Comparison of ENCODE assay signal across 1 cellular context in the genomic region with DNA sequence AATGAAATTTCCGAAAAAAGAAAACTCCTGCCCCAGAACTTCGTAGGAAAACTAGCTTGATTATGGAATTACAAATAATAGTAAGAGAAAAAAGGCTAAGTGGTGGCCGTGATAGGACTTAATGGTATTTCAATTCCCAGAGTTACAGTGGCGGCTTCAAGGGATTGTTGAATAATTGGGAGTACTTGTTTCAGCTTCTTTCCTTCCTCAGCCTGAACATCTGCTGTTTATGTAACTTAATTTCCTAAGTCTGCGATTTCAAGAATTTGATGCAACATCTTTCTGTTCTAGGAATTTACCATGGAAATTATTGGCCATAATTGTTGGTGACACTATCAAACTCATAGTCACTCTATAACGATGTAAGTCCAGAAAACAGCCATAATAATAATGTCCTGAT.
TF ChIP-seq lines count a peak whose summit lies in the region.

No MANE protein-coding gene starts in this region.

TF ChIP-seq in HepG2, 621 proteins besides CTCF, POLR2A, EP300 and RAD21 (continued from another document):
- no peak for TF ChIP-seq SNAPC4 (CRISPR knock-in tag; IDR thresholded peaks at IDR 0.05)
- TF ChIP-seq GABPA (IDR thresholded peaks at IDR 0.05; ENCODE audit: low read depth, low read length) = no peak
- TF ChIP-seq GABPA (CRISPR knock-in tag; IDR thresholded peaks at IDR 0.05; ENCODE audit: low read depth) = 0 out of 2 replicates have a peak, but pooled peaks have one; percentile 4
- no peak for TF ChIP-seq HOXA5 (CRISPR knock-in tag; IDR thresholded peaks at IDR 0.05)
- TF ChIP-seq FOXJ3 (CRISPR knock-in tag; IDR thresholded peaks at IDR 0.05; ENCODE audit: borderline replicate concordance) = 0 out of 2 replicates have a peak, but pooled peaks have one; percentile 1
- peak; percentile 97 for TF ChIP-seq ZNF12 (CRISPR knock-in tag; IDR thresholded peaks at IDR 0.05)
- TF ChIP-seq MATR3 (CRISPR knock-in tag; IDR thresholded peaks at IDR 0.05) = no peak
- no peak for TF ChIP-seq ZNF616 (CRISPR knock-in tag; IDR thresholded peaks at IDR 0.05; ENCODE audit: low read depth)
- no peak for TF ChIP-seq PRDM4 (CRISPR knock-in tag; IDR thresholded peaks at IDR 0.05; ENCODE audit: borderline replicate concordance)
- TF ChIP-seq ARID2 (CRISPR knock-in tag; IDR thresholded peaks at IDR 0.05; ENCODE audit: borderline replicate concordance) = no peak
- TF ChIP-seq ASH2L (IDR thresholded peaks at IDR 0.05; ENCODE audit: insufficient read length, low read depth, low read length) = no peak
- TF ChIP-seq, protein P1, sequence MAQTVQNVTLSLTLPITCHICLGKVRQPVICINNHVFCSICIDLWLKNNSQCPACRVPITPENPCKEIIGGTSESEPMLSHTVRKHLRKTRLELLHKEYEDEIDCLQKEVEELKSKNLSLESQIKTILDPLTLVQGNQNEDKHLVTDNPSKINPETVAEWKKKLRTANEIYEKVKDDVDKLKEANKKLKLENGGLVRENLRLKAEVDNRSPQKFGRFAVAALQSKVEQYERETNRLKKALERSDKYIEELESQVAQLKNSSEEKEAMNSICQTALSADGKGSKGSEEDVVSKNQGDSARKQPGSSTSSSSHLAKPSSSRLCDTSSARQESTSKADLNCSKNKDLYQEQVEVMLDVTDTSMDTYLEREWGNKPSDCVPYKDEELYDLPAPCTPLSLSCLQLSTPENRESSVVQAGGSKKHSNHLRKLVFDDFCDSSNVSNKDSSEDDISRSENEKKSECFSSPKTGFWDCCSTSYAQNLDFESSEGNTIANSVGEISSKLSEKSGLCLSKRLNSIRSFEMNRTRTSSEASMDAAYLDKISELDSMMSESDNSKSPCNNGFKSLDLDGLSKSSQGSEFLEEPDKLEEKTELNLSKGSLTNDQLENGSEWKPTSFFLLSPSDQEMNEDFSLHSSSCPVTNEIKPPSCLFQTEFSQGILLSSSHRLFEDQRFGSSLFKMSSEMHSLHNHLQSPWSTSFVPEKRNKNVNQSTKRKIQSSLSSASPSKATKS (CRISPR knock-in tag; IDR thresholded peaks at IDR 0.05) = 0 out of 2 replicates have a peak, but pooled peaks have one; percentile 7
- TF ChIP-seq REPIN1 (CRISPR knock-in tag; IDR thresholded peaks at IDR 0.05; ENCODE audit: borderline replicate concordance, low read depth) = no peak
- no peak for TF ChIP-seq NFKB2 (CRISPR knock-in tag; IDR thresholded peaks at IDR 0.05; ENCODE audit: borderline replicate concordance)
- no peak for TF ChIP-seq ZNF432 (CRISPR knock-in tag; IDR thresholded peaks at IDR 0.05; ENCODE audit: borderline replicate concordance)
- no peak for TF ChIP-seq TOPORS (CRISPR knock-in tag; IDR thresholded peaks at IDR 0.05)
- no peak for TF ChIP-seq ELK4 (CRISPR knock-in tag; IDR thresholded peaks at IDR 0.05; ENCODE audit: borderline replicate concordance)
- no peak for TF ChIP-seq PHF5A (CRISPR knock-in tag; IDR thresholded peaks at IDR 0.05; ENCODE audit: low read depth, unreplicated experiment)
- TF ChIP-seq, protein P2, sequence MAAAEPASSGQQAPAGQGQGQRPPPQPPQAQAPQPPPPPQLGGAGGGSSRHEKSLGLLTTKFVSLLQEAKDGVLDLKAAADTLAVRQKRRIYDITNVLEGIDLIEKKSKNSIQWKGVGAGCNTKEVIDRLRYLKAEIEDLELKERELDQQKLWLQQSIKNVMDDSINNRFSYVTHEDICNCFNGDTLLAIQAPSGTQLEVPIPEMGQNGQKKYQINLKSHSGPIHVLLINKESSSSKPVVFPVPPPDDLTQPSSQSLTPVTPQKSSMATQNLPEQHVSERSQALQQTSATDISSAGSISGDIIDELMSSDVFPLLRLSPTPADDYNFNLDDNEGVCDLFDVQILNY (CRISPR knock-in tag; conservative IDR thresholded peaks at IDR 0.05) = no peak
- no peak for TF ChIP-seq ZNF414 (CRISPR knock-in tag; IDR thresholded peaks at IDR 0.05)
- no peak for TF ChIP-seq ZNF207 (IDR thresholded peaks at IDR 0.05; ENCODE audit: borderline replicate concordance)
- TF ChIP-seq DR1 (CRISPR knock-in tag; IDR thresholded peaks at IDR 0.05) = no peak
TF ChIP-seq in HepG2: peak in this region for 4.
